In genomic region chr15:31382693-31383005, GRCh38 we compare ENCODE assay signal across 1 cellular context.
TF ChIP-seq lines count a peak whose summit lies in the region.

No MANE protein-coding gene starts in this region.

TF ChIP-seq in GM23338, 12 proteins besides CTCF, POLR2A, EP300 and RAD21:
- TF ChIP-seq ETS1 (IDR thresholded peaks at IDR 0.05) (no peak), REST (IDR thresholded peaks at IDR 0.05; ENCODE audit: unreplicated experiment) (no peak), CREB1 (CRISPR knock-in tag; IDR thresholded peaks at IDR 0.05; ENCODE audit: low read depth) (no peak)
